In the genomic region with DNA sequence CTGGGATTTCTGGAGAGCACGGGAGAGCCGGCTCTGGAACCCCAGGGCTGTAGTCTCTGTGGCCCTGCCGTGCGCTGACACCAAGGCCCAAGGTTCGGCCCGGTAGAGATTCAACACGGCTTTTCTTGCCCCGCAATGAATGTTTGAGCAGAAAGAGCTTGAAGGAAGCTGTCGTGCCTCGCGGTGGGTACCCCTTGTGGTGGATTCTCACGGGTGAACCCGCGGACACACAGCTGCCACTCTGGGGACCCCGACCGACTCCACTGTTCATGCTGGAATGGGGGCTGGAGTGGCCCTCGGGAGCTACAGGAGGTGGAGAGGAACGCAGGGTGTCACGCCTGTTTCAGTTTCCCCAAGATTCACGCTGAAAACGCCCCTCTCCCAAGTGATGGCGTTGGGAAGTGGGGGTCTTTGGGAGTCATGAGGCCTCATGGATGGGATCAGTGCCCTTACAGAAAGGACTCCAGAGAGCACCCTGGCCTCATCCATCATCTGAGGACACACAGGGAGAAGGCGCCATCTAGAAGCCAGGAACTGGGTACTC, we compare ENCODE assay signal across 1 cellular context.
TF ChIP-seq lines count a peak whose summit lies in the region.

No MANE protein-coding gene starts in this region.

TF ChIP-seq in SK-N-SH treated with all-trans-retinoic acid at 6 μM for 48 hours, 23 proteins besides CTCF, POLR2A, EP300 and RAD21 (continued from another document):
- TF ChIP-seq, protein P1, sequence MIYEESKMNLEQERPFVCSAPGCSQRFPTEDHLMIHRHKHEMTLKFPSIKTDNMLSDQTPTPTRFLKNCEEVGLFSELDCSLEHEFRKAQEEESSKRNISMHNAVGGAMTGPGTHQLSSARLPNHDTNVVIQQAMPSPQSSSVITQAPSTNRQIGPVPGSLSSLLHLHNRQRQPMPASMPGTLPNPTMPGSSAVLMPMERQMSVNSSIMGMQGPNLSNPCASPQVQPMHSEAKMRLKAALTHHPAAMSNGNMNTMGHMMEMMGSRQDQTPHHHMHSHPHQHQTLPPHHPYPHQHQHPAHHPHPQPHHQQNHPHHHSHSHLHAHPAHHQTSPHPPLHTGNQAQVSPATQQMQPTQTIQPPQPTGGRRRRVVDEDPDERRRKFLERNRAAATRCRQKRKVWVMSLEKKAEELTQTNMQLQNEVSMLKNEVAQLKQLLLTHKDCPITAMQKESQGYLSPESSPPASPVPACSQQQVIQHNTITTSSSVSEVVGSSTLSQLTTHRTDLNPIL (CRISPR knock-in tag; IDR thresholded peaks at IDR 0.05; ENCODE audit: low read depth), result no peak
- no peak for TF ChIP-seq ZNF565 (CRISPR knock-in tag; conservative IDR thresholded peaks at IDR 0.05; ENCODE audit: low read depth)
- TF ChIP-seq GLIS3 (CRISPR knock-in tag; IDR thresholded peaks at IDR 0.05), result no peak
- no peak for TF ChIP-seq RARB (CRISPR knock-in tag; IDR thresholded peaks at IDR 0.05)
- no peak for TF ChIP-seq OSR1 (CRISPR knock-in tag; IDR thresholded peaks at IDR 0.05)
- TF ChIP-seq, protein P2, sequence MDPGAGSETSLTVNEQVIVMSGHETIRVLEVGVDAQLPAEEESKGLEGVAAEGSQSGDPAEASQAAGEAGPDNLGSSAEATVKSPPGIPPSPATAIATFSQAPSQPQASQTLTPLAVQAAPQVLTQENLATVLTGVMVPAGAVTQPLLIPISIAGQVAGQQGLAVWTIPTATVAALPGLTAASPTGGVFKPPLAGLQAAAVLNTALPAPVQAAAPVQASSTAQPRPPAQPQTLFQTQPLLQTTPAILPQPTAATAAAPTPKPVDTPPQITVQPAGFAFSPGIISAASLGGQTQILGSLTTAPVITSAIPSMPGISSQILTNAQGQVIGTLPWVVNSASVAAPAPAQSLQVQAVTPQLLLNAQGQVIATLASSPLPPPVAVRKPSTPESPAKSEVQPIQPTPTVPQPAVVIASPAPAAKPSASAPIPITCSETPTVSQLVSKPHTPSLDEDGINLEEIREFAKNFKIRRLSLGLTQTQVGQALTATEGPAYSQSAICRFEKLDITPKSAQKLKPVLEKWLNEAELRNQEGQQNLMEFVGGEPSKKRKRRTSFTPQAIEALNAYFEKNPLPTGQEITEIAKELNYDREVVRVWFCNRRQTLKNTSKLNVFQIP (CRISPR knock-in tag; IDR thresholded peaks at IDR 0.05; ENCODE audit: borderline replicate concordance, low read depth), result no peak
- TF ChIP-seq SNAI2 (CRISPR knock-in tag; IDR thresholded peaks at IDR 0.05), result no peak
